In the genomic region with DNA sequence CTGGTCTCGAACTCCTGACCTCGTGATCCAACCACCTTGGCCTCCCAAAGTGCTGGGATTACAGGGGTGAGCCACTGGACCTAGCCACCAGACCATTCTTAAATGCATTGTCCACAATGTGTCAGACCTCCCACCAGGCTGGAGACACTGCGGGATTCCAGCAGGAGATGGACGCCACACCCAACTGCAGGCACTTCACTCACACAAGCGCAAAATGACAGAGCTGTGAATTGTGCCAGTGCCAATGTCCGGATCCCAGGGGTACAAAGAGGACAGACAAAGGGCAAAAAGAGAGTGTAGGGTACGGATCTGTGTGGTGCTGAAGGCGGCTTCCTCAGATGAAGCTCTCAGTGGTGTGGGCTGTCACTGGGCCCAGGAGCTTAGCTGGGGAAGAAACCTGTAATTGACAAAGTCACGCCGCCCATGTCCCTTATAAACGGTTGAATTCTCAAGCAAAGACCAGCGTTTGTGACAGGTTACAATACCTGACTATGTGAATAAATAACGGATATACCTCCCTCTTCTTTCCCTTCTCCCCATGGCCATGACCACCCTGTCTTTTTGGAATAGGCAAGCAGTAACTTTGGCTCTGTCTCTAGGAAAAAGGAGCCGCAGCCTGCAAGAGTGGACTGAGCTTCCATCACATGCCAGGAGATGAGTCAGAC, we compare ENCODE assay signal across 10 cellular contexts. TPM values are rescaled to one million over a fixed set of nuclear protein-coding genes. Genes with fewer than 3 reads are reported as not detected.
A peak's percentile ranks its signal among the peaks of the same experiment; 100 is the strongest.
DNase-seq lines count a peak whose midpoint lies in the region; ATAC-seq and TF ChIP-seq lines count a peak whose summit lies in the region.
"Had no signal": no experiment of that assay in that cellular context is flagged by ENCODE, and none has a peak within 500 bp of the region (broad histone marks: within the 10 kb centered on the region; RNA-seq: fewer than 3 reads in every experiment).

No MANE protein-coding gene starts in this region.

- peak overlapping the region; percentile 81 for H3K4me2 ChIP-seq in fibroblast of lung (ENCODE audit: extremely low read depth, insufficient read depth, low read length)

- H2AFZ ChIP-seq in fibroblast of lung (ENCODE audit: low read length) = no peak overlapping the region

- H3K79me2 ChIP-seq in fibroblast of lung (ENCODE audit: control insufficient read depth, insufficient read depth, low read length) = peaks cover 27% of the 10 kb centered on the region

- H4K20me1 ChIP-seq in fibroblast of lung (ENCODE audit: control insufficient read depth, extremely low read depth, insufficient read depth, low read length) = no peaks in the 10 kb centered on the region

- H3K36me3 ChIP-seq in fibroblast of lung (ENCODE audit: control insufficient read depth, insufficient read depth, low read length) = no peaks in the 10 kb centered on the region

- no peaks in the 10 kb centered on the region for H3K27me3 ChIP-seq in fibroblast of lung (ENCODE audit: control insufficient read depth, insufficient read depth, low read length)

- DNase-seq in ELR (ENCODE audit: low read depth) (peak; percentile 22), RPMI7951 (ENCODE audit: low read depth) (peak; percentile 79), fibroblast of lung (ENCODE audit: low read depth in 2 of 2) (peak in 1 of 2 donors; percentile 98), retinal pigment epithelial cell (ENCODE audit: low read depth) (peak; percentile 76), NCI-H774 (lab: John Stamatoyannopoulos, UW) (no peak), NCI-H69 (lab: John Stamatoyannopoulos, UW) (no peak)
- DNase-seq: cortex of kidney, NCI-H1092 had no signal

- H3K4me1 ChIP-seq in fibroblast of lung (ENCODE audit: control insufficient read depth, extremely low read depth, insufficient read depth, low read length) = peaks cover 14% of the 10 kb centered on the region

- ATAC-seq in GM21526 (IDR thresholded peaks at IDR 0.05; ENCODE audit: low FRiP score, unreplicated experiment) (no peak), HG03457 (IDR thresholded peaks at IDR 0.05; ENCODE audit: unreplicated experiment) (no peak)

- H3K9me3 ChIP-seq in fibroblast of lung (ENCODE audit: control insufficient read depth, insufficient read depth, low read depth, low read length) = no peaks in the 10 kb centered on the region

- H3K9ac ChIP-seq in fibroblast of lung (ENCODE audit: insufficient read depth, low read length) = no peak overlapping the region

- no peak for TF ChIP-seq CTCF in fibroblast of lung (conservative IDR thresholded peaks at IDR 0.05 in 1 of 2, IDR thresholded peaks at IDR 0.05 in 1 of 2; ENCODE audit: low read depth in 1 of 2, low read length in 2 of 2)
- no peak for TF ChIP-seq CTCF in retinal pigment epithelial cell (conservative IDR thresholded peaks at IDR 0.05; ENCODE audit: low read depth, low read length)

- H3K27ac ChIP-seq in fibroblast of lung (ENCODE audit: insufficient read depth, low read length) = peak overlapping the region; percentile 89

- H3K4me3 ChIP-seq in fibroblast of lung (replicated peaks in 1 of 4; ENCODE audit: control extremely low read depth in 1 of 4, insufficient read depth in 1 of 4, low read depth in 3 of 4, low read length in 4 of 4) = peak overlapping the region in 1 of 4 experiments; percentile 25
- H3K4me3 ChIP-seq in retinal pigment epithelial cell (ENCODE audit: low read length) = no peak overlapping the region

RNA-seq across cellular contexts. Expression of a gene that starts 40.0 kb away (rescaled TPM):
- total RNA-seq in RPMI7951 (2014; rRNA removed; shearing (Covaris generic)) = 14.7 and 14.9 TPM in 2 replicates
- 28.5 and 48.7 TPM in 2 replicates for total RNA-seq in fibroblast of lung
- polyA plus RNA-seq in fibroblast of lung = 2.4 and 13.1 TPM in 2 replicates
- 3.3 and 25.2 TPM in 2 replicates for polyA plus RNA-seq in fibroblast of lung (2012)
- 1.2 and 4.0 TPM in 2 replicates for polyA minus RNA-seq in fibroblast of lung (ENCODE audit: low replicate concordance)

Comparison
In these comparisons a context has a peak if more than half of its experiments do, and no peak if none do; other contexts are left out.
1. DNase-seq: peak in ELR (single experiment), RPMI7951 (single experiment) and retinal pigment epithelial cell (single experiment); none in NCI-H774 (single experiment) and NCI-H69 (single experiment).